In genomic region chr14:101018561-101019290, GRCh38 we compare ENCODE assay signal across 22 cellular contexts.
DNase-seq lines count a peak whose midpoint lies in the region; ATAC-seq and TF ChIP-seq lines count a peak whose summit lies in the region.
"Had no signal": no experiment of that assay in that cellular context is flagged by ENCODE, and none has a peak within 500 bp of the region (broad histone marks: within the 10 kb centered on the region; RNA-seq: fewer than 3 reads in every experiment).

No MANE protein-coding gene starts in this region.

- ATAC-seq in omental fat pad (ENCODE audit: low FRiP score) (no peak), upper lobe of left lung (ENCODE audit: low FRiP score in 2 of 2) (no peak)
- ATAC-seq: naive thymus-derived CD8-positive, alpha-beta T cell; SK-N-SH treated with all-trans-retinoic acid at 6 μM for 48 hours; stimulated activated naive B cell treated with anti-CD40 and anti-IgM and Interleukin-4, amounts not matched to agents 10 μg/mL and 1 μg/mL and 100 μg/mL, for 72 hours had no signal

- H3K27me3 ChIP-seq in upper lobe of left lung, result no peaks in the 10 kb centered on the region
- H3K27me3 ChIP-seq: BE2C, tibial artery had no signal

- no peak overlapping the region for H3K4me3 ChIP-seq in upper lobe of left lung
- H3K4me3 ChIP-seq: A549, tibial artery had no signal

- no peak for TF ChIP-seq CTCF in chondrocyte (IDR thresholded peaks at IDR 0.05)
- no peak for TF ChIP-seq CTCF in omental fat pad (IDR thresholded peaks at IDR 0.05)
- no peak for TF ChIP-seq CTCF in upper lobe of left lung (IDR thresholded peaks at IDR 0.05)

- no peak overlapping the region for H3K27ac ChIP-seq in upper lobe of left lung
- H3K27ac ChIP-seq: A549, parathyroid adenoma, tibial artery had no signal

- peaks cover 50% of the 10 kb centered on the region for H3K27me3 Mint-ChIP-seq in activated T-cell treated with anti-CD3 and anti-CD28 coated beads, Interleukin-2, amount 50 U/mL, for 24 hours
- H3K27me3 Mint-ChIP-seq in chondrocyte (ENCODE audit: low read depth), result no peaks in the 10 kb centered on the region
- H3K27me3 Mint-ChIP-seq: activated CD4-positive, alpha-beta memory T cell treated with anti-CD3 and anti-CD28 coated beads, Interleukin-2, amount 10 ng/mL, durations not matched to agents 7 days and 5 days had no signal

- no peak for TF ChIP-seq POLR2A in upper lobe of left lung (IDR thresholded peaks at IDR 0.05)

- no peaks in the 10 kb centered on the region for H3K9me3 Mint-ChIP-seq in activated T-cell treated with anti-CD3 and anti-CD28 coated beads, Interleukin-2, amount 50 U/mL, for 24 hours
- peaks cover 7% of the 10 kb centered on the region for H3K9me3 Mint-ChIP-seq in chondrocyte (ENCODE audit: low read depth)
- H3K9me3 Mint-ChIP-seq: activated T-helper 1 cell treated with anti-CD3 and anti-CD28 coated beads, Interleukin-12 subunit alpha, Interleukin-12 subunit beta, Interleukin-2, Interleukin-4 antibody, amounts not matched to agents 30 ng/mL and 10 ng/mL and 1 ng/mL, durations not matched to agents 14 hours and 24 hours and 36 hours had no signal

- no peaks in the 10 kb centered on the region for H3K9me3 ChIP-seq in upper lobe of left lung
- H3K9me3 ChIP-seq: A549, BE2C, tibial artery had no signal

- 89 to 95% methylated on average over 13 of the region's 13 CpGs for WGBS in upper lobe of left lung, 2 donors

- no peak for TF ChIP-seq EP300 in upper lobe of left lung (IDR thresholded peaks at IDR 0.05)

- H3K4me3 Mint-ChIP-seq in activated T-cell treated with anti-CD3 and anti-CD28 coated beads, Interleukin-2, amount 50 U/mL, for 24 hours, result no peak overlapping the region
- H3K4me3 Mint-ChIP-seq in chondrocyte (ENCODE audit: unreplicated experiment), result no peak overlapping the region
- H3K4me3 Mint-ChIP-seq: activated B cell treated with CpG ODN at 0.5 μM for 24 hours; activated CD4-positive, alpha-beta memory T cell treated with anti-CD3 and anti-CD28 coated beads, Interleukin-2, amount 10 ng/mL, durations not matched to agents 7 days and 5 days; activated T-helper 1 cell treated with anti-CD3 and anti-CD28 coated beads, Interleukin-12 subunit alpha, Interleukin-12 subunit beta, Interleukin-2, Interleukin-4 antibody, amounts not matched to agents 30 ng/mL and 10 ng/mL and 1 ng/mL, durations not matched to agents 14 hours and 24 hours and 36 hours; naive thymus-derived CD8-positive, alpha-beta T cell; stimulated activated naive B cell treated with anti-CD40 and anti-IgM and Interleukin-4, amounts not matched to agents 10 μg/mL and 1 μg/mL and 100 μg/mL, for 72 hours had no signal

- H3K4me1 Mint-ChIP-seq in activated T-cell treated with anti-CD3 and anti-CD28 coated beads, Interleukin-2, amount 50 U/mL, for 24 hours (ENCODE audit: low read depth), result no peaks in the 10 kb centered on the region
- peaks cover 9% of the 10 kb centered on the region for H3K4me1 Mint-ChIP-seq in chondrocyte (ENCODE audit: low read depth)
- H3K4me1 Mint-ChIP-seq: activated B cell treated with CpG ODN at 0.5 μM for 24 hours; activated CD4-positive, alpha-beta memory T cell treated with anti-CD3 and anti-CD28 coated beads, Interleukin-2, amount 10 ng/mL, durations not matched to agents 7 days and 5 days; stimulated activated naive B cell treated with anti-CD40 and anti-IgM and Interleukin-4, amounts not matched to agents 10 μg/mL and 1 μg/mL and 100 μg/mL, for 72 hours had no signal

- H3K27ac Mint-ChIP-seq in activated T-cell treated with anti-CD3 and anti-CD28 coated beads, Interleukin-2, amount 50 U/mL, for 24 hours, result no peak overlapping the region
- H3K27ac Mint-ChIP-seq in chondrocyte (ENCODE audit: unreplicated experiment), result no peak overlapping the region
- H3K27ac Mint-ChIP-seq: activated B cell treated with CpG ODN at 0.5 μM for 24 hours; activated CD4-positive, alpha-beta memory T cell treated with anti-CD3 and anti-CD28 coated beads, Interleukin-2, amount 10 ng/mL, durations not matched to agents 7 days and 5 days; activated T-helper 1 cell treated with anti-CD3 and anti-CD28 coated beads, Interleukin-12 subunit alpha, Interleukin-12 subunit beta, Interleukin-2, Interleukin-4 antibody, amounts not matched to agents 30 ng/mL and 10 ng/mL and 1 ng/mL, durations not matched to agents 14 hours and 24 hours and 36 hours; naive thymus-derived CD8-positive, alpha-beta T cell; stimulated activated naive B cell treated with anti-CD40 and anti-IgM and Interleukin-4, amounts not matched to agents 10 μg/mL and 1 μg/mL and 100 μg/mL, for 72 hours had no signal

- H3K36me3 ChIP-seq in upper lobe of left lung, result no peaks in the 10 kb centered on the region
- H3K36me3 ChIP-seq: tibial artery had no signal

- H3K4me1 ChIP-seq in upper lobe of left lung, result no peaks in the 10 kb centered on the region
- H3K4me1 ChIP-seq: A549, BE2C, parathyroid adenoma, tibial artery had no signal

- H3K36me3 Mint-ChIP-seq in activated T-cell treated with anti-CD3 and anti-CD28 coated beads, Interleukin-2, amount 50 U/mL, for 24 hours (ENCODE audit: low read depth), result no peaks in the 10 kb centered on the region
- no peaks in the 10 kb centered on the region for H3K36me3 Mint-ChIP-seq in chondrocyte (ENCODE audit: low read depth)
- H3K36me3 Mint-ChIP-seq: naive thymus-derived CD8-positive, alpha-beta T cell; stimulated activated naive B cell treated with anti-CD40 and anti-IgM and Interleukin-4, amounts not matched to agents 10 μg/mL and 1 μg/mL and 100 μg/mL, for 72 hours had no signal

- peak; percentile 16 for DNase-seq in activated T-cell treated with anti-CD3 and anti-CD28 coated beads, Interleukin-2, amount 50 U/mL, for 24 hours
- DNase-seq in activated T-cell treated with anti-CD3 and anti-CD28 coated beads for 4 hours (no peak), chondrocyte (ENCODE audit: low spot score) (peak; percentile 44), omental fat pad (ENCODE audit: low spot score) (peak; percentile 15), upper lobe of left lung (peak; percentile 6 to 59), NCI-H187 (lab: John Stamatoyannopoulos, UW) (no peak), NCI-H2107 (lab: John Stamatoyannopoulos, UW) (no peak), NCI-H146 treated with DMSO at 0.1 percent for 48 hours (lab: John Stamatoyannopoulos, UW; ENCODE audit: unreplicated experiment) (no peak)
- DNase-seq: activated B cell treated with CpG ODN at 0.5 μM for 24 hours; activated CD4-positive, alpha-beta memory T cell treated with anti-CD3 and anti-CD28 coated beads, Interleukin-2, amount 10 ng/mL, durations not matched to agents 7 days and 5 days; BE2C; foreskin melanocyte; NCI-H526; stimulated activated CD4-positive, alpha-beta T cell treated with anti-CD3 and anti-CD28 coated beads, Interleukin-1b, Interleukin-23, amount 100 ng/mL, for 48 hours; stimulated activated naive B cell treated with anti-CD40 and anti-IgM and Interleukin-4, amounts not matched to agents 10 μg/mL and 1 μg/mL and 100 μg/mL, for 72 hours; T-helper 9 cell had no signal

Comparison
In these comparisons a context has a peak if more than half of its experiments do, and no peak if none do; other contexts are left out.
1. DNase-seq: peak in activated T-cell treated with anti-CD3 and anti-CD28 coated beads, Interleukin-2, amount 50 U/mL, for 24 hours (single experiment), chondrocyte (single experiment), omental fat pad (single experiment) and upper lobe of left lung (2 of 2); none in activated T-cell treated with anti-CD3 and anti-CD28 coated beads for 4 hours (single experiment), NCI-H187 (0 of 2), NCI-H2107 (single experiment) and NCI-H146 treated with DMSO at 0.1 percent for 48 hours (single experiment).